8 cellular contexts compared by ENCODE assay signal in genomic region chr19:46717034-46717715, GRCh38. TPM values are rescaled to one million over a fixed set of nuclear protein-coding genes. Genes with fewer than 3 reads are reported as not detected.
DNase-seq lines count a peak whose midpoint lies in the region; ATAC-seq and TF ChIP-seq lines count a peak whose summit lies in the region.

Gene PRKD2 (minus strand): TSS chr19:46717114. CDS start chr19:46716370, 744 bp downstream.

- 2% methylated on average over 52 of the region's 52 CpGs for WGBS in thymus

- H3K4me1 ChIP-seq in parathyroid adenoma (peaks cover 9% of the 10 kb centered on the region), thymus (ENCODE audit: control insufficient read depth, insufficient read depth, low read length) (peaks cover 20% of the 10 kb centered on the region)

- peak within 1 kb of the TSS; percentile 77 for H3K4me2 ChIP-seq in parathyroid adenoma (ENCODE audit: low read length)

- peak within 1 kb of the TSS; percentile 86 for H2AFZ ChIP-seq in parathyroid adenoma

- peak within 1 kb of the TSS; percentile 90 to 98 (median 94) for H3K4me3 Mint-ChIP-seq in T-cell

- peaks cover 45 to 60% (median 55%) of the 10 kb centered on the region in 3 donors for H3K4me1 Mint-ChIP-seq in T-cell

- peak within 1 kb of the TSS; percentile 75 for H3K27ac ChIP-seq in C4-2B
- peak within 1 kb of the TSS; percentile 68 for H3K27ac ChIP-seq in parathyroid adenoma
- H3K27ac ChIP-seq in thymus (ENCODE audit: low read depth): peak within 1 kb of the TSS; percentile 97

- intact Hi-C loops in Right ventricle myocardium superior (cut with DNase I): no loop called here

- H3K79me2 ChIP-seq in parathyroid adenoma: peaks cover 2% of the 10 kb centered on the region

- DNase-seq in MG63 (peak; percentile 90), T-cell (peak; percentile 61 to 87 (median 80)), Right ventricle myocardium superior (peak; percentile 95)
- DNase-seq in activated naive CD8-positive, alpha-beta T cell treated with anti-CD3 and anti-CD28 coated beads, Interleukin-2, amount 50 U/mL, for 16 hours (ENCODE audit: low read depth, low spot score): peak; percentile 76

- POLR2A ChIA-PET in T-cell (lab: Charles Lee): no interaction called here

- peak within 1 kb of the TSS; percentile 82 for H3K4me3 ChIP-seq in MG63
- H3K4me3 ChIP-seq in parathyroid adenoma (ENCODE audit: low read depth, low read length): peak within 1 kb of the TSS; percentile 91
- H3K4me3 ChIP-seq in thymus (ENCODE audit: low read length): peak within 1 kb of the TSS; percentile 96

- TF ChIP-seq CTCF in C4-2B (conservative IDR thresholded peaks at IDR 0.05) (no peak), parathyroid adenoma (IDR thresholded peaks at IDR 0.05) (no peak)

- H3K9me3 Mint-ChIP-seq in T-cell: no peaks in the 10 kb centered on the region

- peak within 1 kb of the TSS; percentile 98 for H3K27ac Mint-ChIP-seq in T-cell

- no peaks in the 10 kb centered on the region for H3K9me3 ChIP-seq in MG63
- no peaks in the 10 kb centered on the region for H3K9me3 ChIP-seq in parathyroid adenoma (ENCODE audit: control insufficient read depth, low read length)
- H3K9me3 ChIP-seq in thymus (ENCODE audit: control insufficient read depth): no peaks in the 10 kb centered on the region

- H3K36me3 ChIP-seq in MG63 (peaks cover 25% of the 10 kb centered on the region), parathyroid adenoma (ENCODE audit: control insufficient read depth, insufficient read depth, low read length) (no peaks in the 10 kb centered on the region), thymus (ENCODE audit: control insufficient read depth, insufficient read depth) (peaks cover 33% of the 10 kb centered on the region)

- ATAC-seq in GM19455 (IDR thresholded peaks at IDR 0.05; ENCODE audit: unreplicated experiment) (peak; percentile 56), T-cell (replicated peaks in 1 of 4) (peak; percentile 46 to 61 (median 51)), Right ventricle myocardium superior (ENCODE audit: poor library complexity) (peak; percentile 93)

- CTCF ChIA-PET in T-cell (lab: Charles Lee): interaction anchor here (0.6 to 4.7 kb wide), 4 partner anchors 12 to 37 kb away, joined by 4 to 19 read pairs (median 4); no protein-coding TSS in a partner anchor

- peak within 1 kb of the TSS; percentile 63 for H3K9ac ChIP-seq in parathyroid adenoma

- peaks cover 8% of the 10 kb centered on the region for H3K36me3 Mint-ChIP-seq in T-cell

- H3K27me3 Mint-ChIP-seq in T-cell: no peaks in the 10 kb centered on the region

- H3K27me3 ChIP-seq in MG63 (no peaks in the 10 kb centered on the region), parathyroid adenoma (ENCODE audit: control insufficient read depth, insufficient read depth, low read length) (no peaks in the 10 kb centered on the region), thymus (ENCODE audit: control insufficient read depth, insufficient read depth) (no peaks in the 10 kb centered on the region)

RNA-seq across cellular contexts. Expression of gene PRKD2, which starts in this region (rescaled TPM):
- 8.6 and 20.4 TPM in 2 replicates for total RNA-seq in MG63 (2014; rRNA removed; shearing (Covaris generic); ENCODE audit: low replicate concordance)
- total RNA-seq in T-cell (100 to 1,000 TPM; 121 to 145 (median 138) TPM), Right ventricle myocardium superior (10.1 TPM)
- 109 TPM for polyA plus RNA-seq in thymus

Comparison
In these comparisons a context has a peak if more than half of its experiments do, and no peak if none do; other contexts are left out.
1. Peak in every context shown above with its lines: DNase-seq, ATAC-seq, H3K4me3 ChIP-seq and H3K27ac ChIP-seq.